23 cellular contexts compared by ENCODE assay signal in the genomic region with DNA sequence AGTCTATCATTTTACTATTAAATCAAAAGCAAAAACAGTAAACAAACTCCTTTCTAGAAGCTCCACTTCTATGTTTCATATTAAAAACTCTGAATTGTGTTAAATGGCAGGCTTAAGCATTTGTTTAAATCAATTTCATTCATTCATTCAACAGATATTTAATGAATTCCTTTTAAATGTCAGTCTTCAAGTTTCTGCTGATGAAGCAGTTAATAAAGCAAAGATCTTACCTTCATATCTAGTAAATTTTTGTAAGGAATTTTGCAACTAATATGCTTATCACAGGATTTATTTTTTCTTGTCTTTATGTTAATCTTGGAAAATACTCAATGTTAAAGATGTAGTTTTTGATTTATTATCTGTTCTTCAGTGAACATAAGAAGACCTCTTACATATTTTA. TPM values are rescaled to one million over a fixed set of nuclear protein-coding genes. Genes with fewer than 3 reads are reported as not detected.
"Had no signal": no experiment of that assay in that cellular context is flagged by ENCODE, and none has a peak within 500 bp of the region (broad histone marks: within the 10 kb centered on the region; RNA-seq: fewer than 3 reads in every experiment).

No MANE protein-coding gene starts in this region.

- DNase-seq: effector CD8-positive, alpha-beta T cell; endodermal cell; heart left ventricle; kidney; natural killer cell; occipital lobe; stimulated activated CD4-positive, alpha-beta T cell treated with anti-CD3 and anti-CD28 coated beads, Interleukin-2, amount 100 ng/mL, for 24 hours; stimulated activated naive B cell treated with anti-CD40 and anti-IgM and Interleukin-4, amounts not matched to agents 10 μg/mL and 1 μg/mL and 100 μg/mL, for 72 hours; transverse colon; upper lobe of right lung; uterus had no signal

- H3K27me3 ChIP-seq: esophagus muscularis mucosa, foreskin keratinocyte, gastroesophageal sphincter, heart left ventricle, hepatocyte, transverse colon, upper lobe of right lung, uterus had no signal

- H3K4me2 ChIP-seq: hepatocyte had no signal

- FAIRE-seq: colon, kidney had no signal

- H3K4me1 ChIP-seq: esophagus muscularis mucosa, gastroesophageal sphincter, heart left ventricle, parathyroid adenoma, transverse colon, upper lobe of right lung, uterus had no signal

- H3K4me3 ChIP-seq: esophagus muscularis mucosa, gastroesophageal sphincter, heart left ventricle, hepatocyte, lung, thoracic aorta, transverse colon, upper lobe of right lung, uterus had no signal

- H3K9me3 ChIP-seq: esophagus muscularis mucosa, gastroesophageal sphincter, heart left ventricle, thoracic aorta, transverse colon, upper lobe of right lung, uterus had no signal

- H3K36me3 ChIP-seq: esophagus muscularis mucosa, gastroesophageal sphincter, heart left ventricle, thoracic aorta, transverse colon, upper lobe of right lung, uterus had no signal

- H3K27ac ChIP-seq: esophagus muscularis mucosa, foreskin keratinocyte, gastroesophageal sphincter, heart left ventricle, hepatocyte, parathyroid adenoma, thoracic aorta, transverse colon, upper lobe of right lung, uterus had no signal

- ATAC-seq: foreskin keratinocyte; gastroesophageal sphincter; heart left ventricle; left lobe of liver; natural killer cell; sciatic nerve; stimulated activated naive B cell treated with anti-CD40 and anti-IgM and Interleukin-4, amounts not matched to agents 10 μg/mL and 1 μg/mL and 100 μg/mL, for 72 hours; upper lobe of right lung had no signal

- H3K9ac ChIP-seq: parathyroid adenoma had no signal

RNA-seq across cellular contexts. Expression of gene RGS18, which starts 54.1 kb away (rescaled TPM):
- total RNA-seq: endodermal cell, epithelial cell of proximal tubule, progenitor cell of endocrine pancreas had no signal
